Comparison of ENCODE assay signal across 10 cellular contexts in the genomic region with DNA sequence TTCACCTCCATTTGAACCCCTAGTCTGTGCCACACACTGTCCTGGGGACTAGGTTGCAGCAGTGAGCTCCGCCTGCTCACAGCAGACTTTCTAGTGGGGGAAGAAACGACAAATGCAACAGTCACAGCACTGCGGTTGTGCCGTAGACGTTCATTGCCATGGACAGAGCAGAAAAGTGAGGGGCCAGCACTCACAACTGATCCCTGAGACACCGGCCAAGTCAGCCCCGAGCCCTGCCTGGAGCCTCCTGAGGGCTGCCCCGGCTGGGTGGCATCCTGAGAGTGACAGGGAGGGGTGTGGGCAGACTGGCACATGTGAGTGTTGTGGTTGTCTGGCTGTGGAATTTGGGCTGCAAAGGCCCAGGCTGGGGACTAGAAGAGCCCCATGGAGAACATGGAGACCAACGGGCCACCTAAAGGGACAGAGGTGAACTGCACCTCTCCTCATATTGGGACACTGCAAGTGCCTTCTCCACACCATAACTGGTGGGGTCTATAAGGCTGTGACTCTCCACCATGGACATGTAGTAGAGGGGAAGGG. TPM values are rescaled to one million over a fixed set of nuclear protein-coding genes. Genes with fewer than 3 reads are reported as not detected.
DNase-seq lines count a peak whose midpoint lies in the region; ATAC-seq and TF ChIP-seq lines count a peak whose summit lies in the region.
"Had no signal": no experiment of that assay in that cellular context is flagged by ENCODE, and none has a peak within 500 bp of the region (broad histone marks: within the 10 kb centered on the region; RNA-seq: fewer than 3 reads in every experiment).

No MANE protein-coding gene starts in this region.

- H3K27ac Mint-ChIP-seq in glutamatergic neuron (ENCODE audit: unreplicated experiment) (no peak overlapping the region), T-helper 17 cell (no peak overlapping the region)

- no peak overlapping the region for H3K4me2 ChIP-seq in PC-3 (ENCODE audit: low read length)

- H3K4me3 Mint-ChIP-seq in glutamatergic neuron (ENCODE audit: unreplicated experiment) (no peak overlapping the region), T-helper 17 cell (no peak overlapping the region)

- CTCF ChIA-PET in PC-3 (lab: Charles Lee): no interaction called here

- ATAC-seq in PC-3 (peak; percentile 74), T-helper 17 cell (no peak), HG03571 (IDR thresholded peaks at IDR 0.05; ENCODE audit: unreplicated experiment) (no peak)

- no peaks in the 10 kb centered on the region for H3K4me1 ChIP-seq in PC-3 (ENCODE audit: insufficient read depth, low read length)

- TF ChIP-seq CTCF in AG10803 (conservative IDR thresholded peaks at IDR 0.05; ENCODE audit: low read length) (peak; percentile 32; the same call in 1 of the 2 replicates), GM12872 (IDR thresholded peaks at IDR 0.05; ENCODE audit: insufficient read depth, low read depth, low read length) (peak; percentile 56; the same call in 2 of the 3 replicates), PC-3 (conservative IDR thresholded peaks at IDR 0.05; ENCODE audit: low read depth, low read length) (peak; percentile 48), glutamatergic neuron (IDR thresholded peaks at IDR 0.05; ENCODE audit: partially characterized antibody, unreplicated experiment) (peak; percentile 24)

- DNase-seq in AG10803 (ENCODE audit: low read depth): no peak
- DNase-seq in PC-3: peak; percentile 35
- no peak for DNase-seq in glutamatergic neuron
- no peak for DNase-seq in T-helper 17 cell
- no peak for DNase-seq in germinal center (ENCODE audit: low spot score)
- DNase-seq in stimulated activated CD8-positive, alpha-beta memory T cell treated with anti-CD3 and anti-CD28 coated beads, Interleukin-4, amount 100 ng/mL, for 48 hours: no peak
- DNase-seq: NCI-H1417 treated with DMSO at 0.1 percent for 48 hours had no signal

- no peaks in the 10 kb centered on the region for H3F3A ChIP-seq in PC-3 (ENCODE audit: low read length, unreplicated experiment)

- no peaks in the 10 kb centered on the region for H3K9me3 Mint-ChIP-seq in glutamatergic neuron (ENCODE audit: unreplicated experiment)

- no peak overlapping the region for H2AFZ ChIP-seq in PC-3 (ENCODE audit: low read length)

- H3K4me3 ChIP-seq in AG10803 (ENCODE audit: low read length): no peak overlapping the region
- no peak overlapping the region for H3K4me3 ChIP-seq in PC-3 (ENCODE audit: low read length)

- H3K27ac ChIP-seq in PC-3 (ENCODE audit: low read length): no peak overlapping the region

- intact Hi-C loops in PC-3 (cut with micrococcal nuclease): no loop called here

- no peaks in the 10 kb centered on the region for H3K27me3 Mint-ChIP-seq in glutamatergic neuron (ENCODE audit: unreplicated experiment)
- H3K27me3 Mint-ChIP-seq in T-helper 17 cell: no peaks in the 10 kb centered on the region

- H3K9ac ChIP-seq in PC-3 (ENCODE audit: low read length): no peak overlapping the region

- H4K20me1 ChIP-seq in PC-3 (ENCODE audit: low read length): no peaks in the 10 kb centered on the region

- H3K4me1 Mint-ChIP-seq in glutamatergic neuron (ENCODE audit: low read depth, unreplicated experiment) (no peaks in the 10 kb centered on the region), T-helper 17 cell (no peaks in the 10 kb centered on the region)

- H3K9me2 ChIP-seq in PC-3 (replicated peaks; ENCODE audit: low read length): no peaks in the 10 kb centered on the region

- H3K9me3 ChIP-seq in PC-3 (ENCODE audit: low read length) (no peaks in the 10 kb centered on the region), T-helper 17 cell (ENCODE audit: control insufficient read depth, low read length, poor library complexity, severe bottlenecking) (no peaks in the 10 kb centered on the region)

- peaks cover 5% of the 10 kb centered on the region for H3K36me3 Mint-ChIP-seq in glutamatergic neuron (ENCODE audit: unreplicated experiment)
- H3K36me3 Mint-ChIP-seq in T-helper 17 cell (ENCODE audit: low read depth): no peaks in the 10 kb centered on the region

- H3K27me3 ChIP-seq in PC-3 (ENCODE audit: low read length): no peaks in the 10 kb centered on the region

- no peaks in the 10 kb centered on the region for H3K36me3 ChIP-seq in PC-3 (ENCODE audit: low read depth, low read length)

- no peaks in the 10 kb centered on the region for H3K79me2 ChIP-seq in PC-3 (ENCODE audit: low read length)

- no TSS peak for BruUV-seq in PC-3 (replicated peaks; lab: Mats Ljungman, UMichigan)

- POLR2A ChIA-PET in PC-3 (lab: Charles Lee; ENCODE audit: unreplicated experiment): no interaction called here

RNA-seq across cellular contexts. Expression of a gene that starts 4.6 kb away (rescaled TPM):
- 10.7 and 13.0 TPM in 2 replicates for total RNA-seq in PC-3 (2014; rRNA removed)
- 0.61 TPM for total RNA-seq in glutamatergic neuron (ENCODE audit: unreplicated experiment)
- not detected for total RNA-seq in T-helper 17 cell
- total RNA-seq: T-helper 2 cell treated with Interferon-gamma antibody and Interleukin-4, amounts not matched to agents 100 ng/mL and 5 ng/mL, for 36 hours had no signal

RNA-seq across cellular contexts. Expression of a gene that starts 22.0 kb away (rescaled TPM):
- 1.0 and 3.3 TPM in 2 replicates for total RNA-seq in PC-3 (2014; rRNA removed)
- total RNA-seq in glutamatergic neuron (ENCODE audit: unreplicated experiment): 4.3 TPM
- total RNA-seq in T-helper 17 cell: under 1 TPM in 1 of 2 donors, not detected in 1; 0.72 TPM
- total RNA-seq: T-helper 2 cell treated with Interferon-gamma antibody and Interleukin-4, amounts not matched to agents 100 ng/mL and 5 ng/mL, for 36 hours had no signal

RNA-seq across cellular contexts. Expression of a gene that starts 36.1 kb away (rescaled TPM):
- total RNA-seq in PC-3 (2014; rRNA removed) (45.3 and 52.5 TPM in 2 replicates), glutamatergic neuron (ENCODE audit: unreplicated experiment) (108 TPM), T-helper 17 cell (1 to 10 TPM; 3.4 to 4.4 TPM)

RNA-seq across cellular contexts. Expression of a gene that starts 52.7 kb away (rescaled TPM):
- total RNA-seq in PC-3 (2014; rRNA removed): 110 and 145 TPM in 2 replicates
- total RNA-seq in glutamatergic neuron (ENCODE audit: unreplicated experiment): 28.9 TPM
- total RNA-seq in T-helper 17 cell: 10 to 100 TPM; 14.6 to 19.2 TPM
